In the genomic region with DNA sequence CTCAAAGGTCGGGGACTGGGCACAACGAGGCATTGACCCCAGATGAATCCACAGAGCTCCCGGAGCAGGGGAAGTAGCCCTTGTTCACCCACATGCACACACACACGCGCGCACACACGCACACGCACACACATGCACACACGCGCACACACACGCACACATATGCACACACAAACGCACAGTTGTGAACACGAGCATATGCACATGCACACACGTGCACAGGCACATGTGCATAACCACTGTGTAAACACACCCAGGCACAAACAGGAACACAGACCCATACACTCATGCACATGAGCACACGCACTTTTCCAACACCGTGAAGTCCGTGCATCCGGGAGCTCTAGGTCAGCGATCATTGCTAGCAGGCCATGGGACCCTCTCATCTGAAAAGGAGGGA, we compare ENCODE assay signal across 24 cellular contexts.
"Had no signal": no experiment of that assay in that cellular context is flagged by ENCODE, and none has a peak within 500 bp of the region (broad histone marks: within the 10 kb centered on the region; RNA-seq: fewer than 3 reads in every experiment).

No MANE protein-coding gene starts in this region.

- H3K4me1 ChIP-seq: gastrocnemius medialis, pancreas, sigmoid colon, upper lobe of left lung had no signal

- H3K27me3 ChIP-seq: neutrophil, pancreas, tibial nerve, upper lobe of left lung had no signal

- DNase-seq: dorsolateral prefrontal cortex; effector CD4-positive, alpha-beta T cell; foreskin fibroblast; gastrocnemius medialis; head of caudate nucleus; mesenchymal stem cell; midbrain; naive thymus-derived CD4-positive, alpha-beta T cell; sigmoid colon; stimulated activated CD4-positive, alpha-beta T cell treated with anti-CD3 and anti-CD28 coated beads, Interleukin-2, amount 100 ng/mL, for 24 hours; stimulated activated CD4-positive, alpha-beta T cell treated with anti-CD3 and anti-CD28 coated beads, Interleukin-4, amount 100 ng/mL, for 24 hours; stimulated activated naive CD4-positive, alpha-beta T cell treated with Interleukin-2 at 50 U/mL for 16 hours; stomach had no signal

- H3K9me3 ChIP-seq: gastrocnemius medialis, neutrophil, pancreas, sigmoid colon, stomach, tibial nerve, upper lobe of left lung had no signal

- H3K27ac ChIP-seq: epithelial cell of prostate, gastrocnemius medialis, neutrophil, pancreas, sigmoid colon, stomach, upper lobe of left lung had no signal

- H3K4me3 ChIP-seq: dorsolateral prefrontal cortex, gastrocnemius medialis, pancreas, sigmoid colon, stomach, tibial nerve, upper lobe of left lung had no signal

- H3K36me3 ChIP-seq: gastrocnemius medialis, neutrophil, pancreas, sigmoid colon, tibial nerve, upper lobe of left lung had no signal

- ATAC-seq: esophagus mucosa; gastrocnemius medialis; left lobe of liver; naive thymus-derived CD4-positive, alpha-beta T cell; pancreas; stimulated activated effector memory CD8-positive, alpha-beta T cell treated with anti-CD3 and anti-CD28 coated beads, Interleukin-12 subunit alpha, Interleukin-12 subunit beta, amount 100 ng/mL, for 72 hours had no signal

- FAIRE-seq: colon, keratinocyte, pancreas, urothelium cell line had no signal
